21 cellular contexts compared by ENCODE assay signal in the genomic region with DNA sequence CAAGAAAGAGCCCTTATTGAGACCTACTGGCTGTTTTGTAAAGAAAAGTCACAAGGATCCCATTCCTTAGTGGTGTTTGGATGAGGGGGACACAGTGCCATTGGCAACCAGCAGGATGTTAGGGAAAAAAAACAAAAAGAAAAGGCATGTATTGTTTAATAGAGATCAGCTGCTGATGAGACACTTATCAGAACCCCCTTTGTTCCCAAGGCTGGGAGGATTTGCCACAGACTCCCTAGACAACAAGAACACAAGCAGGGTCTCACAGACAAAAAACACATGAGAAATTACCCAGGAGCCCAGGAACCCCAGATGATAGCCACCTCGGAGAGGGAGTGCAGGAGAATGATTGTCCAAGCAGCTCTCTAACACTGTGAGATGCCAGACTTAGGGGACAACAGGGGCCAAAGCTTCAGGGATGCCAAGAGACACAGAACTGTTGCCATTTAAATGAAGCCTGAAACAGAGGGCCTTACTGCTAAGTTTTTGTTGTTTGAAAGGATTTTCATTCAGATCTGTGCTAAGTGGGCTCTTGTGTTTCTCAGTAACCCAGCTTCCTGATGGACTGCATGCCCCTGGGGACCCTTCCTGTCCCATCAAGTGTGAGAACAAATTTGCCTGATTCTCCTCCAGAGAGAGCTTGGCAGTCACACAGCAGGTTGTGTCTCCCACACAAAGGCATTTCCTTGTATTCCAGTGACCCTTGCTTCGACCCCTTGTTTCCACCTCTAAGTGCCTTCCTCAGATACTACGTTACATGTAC. TPM values are rescaled to one million over a fixed set of nuclear protein-coding genes. Genes with fewer than 3 reads are reported as not detected.
A peak's percentile ranks its signal among the peaks of the same experiment; 100 is the strongest.
DNase-seq lines count a peak whose midpoint lies in the region; ATAC-seq and TF ChIP-seq lines count a peak whose summit lies in the region.
"Had no signal": no experiment of that assay in that cellular context is flagged by ENCODE, and none has a peak within 500 bp of the region (broad histone marks: within the 10 kb centered on the region; RNA-seq: fewer than 3 reads in every experiment).

No MANE protein-coding gene starts in this region.

- TF ChIP-seq POLR2A in esophagus squamous epithelium (IDR thresholded peaks at IDR 0.05) = no peak

- H4K20me1 ChIP-seq in BLaER1 = no peaks in the 10 kb centered on the region

- CTCF ChIA-PET in WTC11 (lab: Charles Lee) = interaction anchor here (2.5 kb wide), 1 partner anchor 53 kb away, joined by 16 read pairs; no protein-coding TSS in a partner anchor

- intact Hi-C loops in esophagus squamous epithelium (cut with DNase I) = no loop called here

- 75 to 83% methylated on average over 3 of the region's 3 CpGs for WGBS in esophagus squamous epithelium, 2 donors

- DNase-seq in WTC11 (ENCODE audit: low spot score) = no peak
- DNase-seq in hippocampal formation (lab: John Stamatoyannopoulos, UW) = peak; percentile 39 to 83
- DNase-seq in nucleus accumbens (lab: John Stamatoyannopoulos, UW) = peak in 46 of 56 donors; percentile 2 to 69 (median 38)
- no peak for DNase-seq in NCI-H82 (lab: John Stamatoyannopoulos, UW)
- no peak for DNase-seq in cortex of kidney (lab: John Stamatoyannopoulos, UW)
- DNase-seq in esophagus squamous epithelium (lab: John Stamatoyannopoulos, UW) = no peak
- DNase-seq: 8988T; activated CD4-positive, alpha-beta memory T cell treated with anti-CD3 and anti-CD28 coated beads for 36 hours; activated T-cell treated with anti-CD3 and anti-CD28 coated beads, Interleukin-2, amount 50 U/mL, for 1 hour; CD4-positive, CD25-positive, alpha-beta regulatory T cell; DND-41; effector memory CD8-positive, alpha-beta T cell; left colon; NCI-H2171; spleen; SW 1271 had no signal

- H3K27ac ChIP-seq in BLaER1 (no peak overlapping the region), esophagus squamous epithelium (no peak overlapping the region)
- H3K27ac ChIP-seq: prostate gland, spleen, tibial nerve had no signal

- H3K4me3 Mint-ChIP-seq in WTC11 = peak overlapping the region; percentile 99
- H3K4me3 Mint-ChIP-seq: activated CD4-positive, alpha-beta memory T cell treated with anti-CD3 and anti-CD28 coated beads for 36 hours; activated naive CD8-positive, alpha-beta T cell; CD4-positive, CD25-positive, alpha-beta regulatory T cell; effector memory CD8-positive, alpha-beta T cell had no signal

- peak; percentile 75 for ATAC-seq in WTC11
- no peak for ATAC-seq in HG02981 (IDR thresholded peaks at IDR 0.05; ENCODE audit: unreplicated experiment)
- ATAC-seq: effector memory CD8-positive, alpha-beta T cell; left colon had no signal

- peak overlapping the region; percentile 46; the same call in 1 of the 2 replicates for H3K4me2 ChIP-seq in BLaER1

- H3K36me3 Mint-ChIP-seq in WTC11 = peaks cover 93% of the 10 kb centered on the region
- H3K36me3 Mint-ChIP-seq: activated CD4-positive, alpha-beta memory T cell treated with anti-CD3 and anti-CD28 coated beads for 36 hours; activated naive CD8-positive, alpha-beta T cell; CD4-positive, CD25-positive, alpha-beta regulatory T cell had no signal

- H3K27ac Mint-ChIP-seq in WTC11 = peak overlapping the region; percentile 95
- H3K27ac Mint-ChIP-seq: activated CD4-positive, alpha-beta memory T cell treated with anti-CD3 and anti-CD28 coated beads for 36 hours; activated naive CD8-positive, alpha-beta T cell; effector memory CD8-positive, alpha-beta T cell had no signal

- peaks cover 66% of the 10 kb centered on the region for H3K4me1 Mint-ChIP-seq in WTC11
- H3K4me1 Mint-ChIP-seq: CD4-positive, CD25-positive, alpha-beta regulatory T cell had no signal

- no peaks in the 10 kb centered on the region for H3K27me3 ChIP-seq in BLaER1
- no peaks in the 10 kb centered on the region for H3K27me3 ChIP-seq in esophagus squamous epithelium
- H3K27me3 ChIP-seq: spleen, tibial nerve had no signal

- POLR2A ChIA-PET in WTC11 (lab: Charles Lee) = interaction anchor here (0.5 to 1.7 kb wide), 5 partner anchors 45 to 284 kb away, joined by 3 to 7 read pairs (median 4); partner anchors contain the start of gene HEY2

- H3K9me3 Mint-ChIP-seq in WTC11 = peaks cover 49% of the 10 kb centered on the region
- H3K9me3 Mint-ChIP-seq: activated CD4-positive, alpha-beta memory T cell treated with anti-CD3 and anti-CD28 coated beads for 36 hours; effector memory CD8-positive, alpha-beta T cell had no signal

- H3K4me1 ChIP-seq in BLaER1 = peaks cover 26% of the 10 kb centered on the region
- H3K4me1 ChIP-seq in esophagus squamous epithelium = no peaks in the 10 kb centered on the region
- H3K4me1 ChIP-seq: prostate gland, spleen, tibial nerve had no signal

- H3K27me3 Mint-ChIP-seq in WTC11 (ENCODE audit: low read depth) = peaks cover 2% of the 10 kb centered on the region; the same call in 1 of the 2 replicates

- no peak overlapping the region for H3K4me3 ChIP-seq in BLaER1
- H3K4me3 ChIP-seq in esophagus squamous epithelium = no peak overlapping the region
- H3K4me3 ChIP-seq: prostate gland, spleen, tibial nerve had no signal

- H3K9me3 ChIP-seq in BLaER1 (peaks cover 4% of the 10 kb centered on the region), esophagus squamous epithelium (no peaks in the 10 kb centered on the region)
- H3K9me3 ChIP-seq: prostate gland, spleen, tibial nerve had no signal

- no peak overlapping the region for H3K9ac ChIP-seq in BLaER1

- H3K36me3 ChIP-seq in BLaER1 (no peaks in the 10 kb centered on the region), esophagus squamous epithelium (no peaks in the 10 kb centered on the region)
- H3K36me3 ChIP-seq: prostate gland, spleen, tibial nerve had no signal

- TF ChIP-seq CTCF in WTC11 (IDR thresholded peaks at IDR 0.05) = no peak
- no peak for TF ChIP-seq CTCF in esophagus squamous epithelium (IDR thresholded peaks at IDR 0.05)

TF ChIP-seq in WTC11, 78 proteins besides CTCF, POLR2A, EP300 and RAD21 (continues in another document):
- TF ChIP-seq, protein P1, sequence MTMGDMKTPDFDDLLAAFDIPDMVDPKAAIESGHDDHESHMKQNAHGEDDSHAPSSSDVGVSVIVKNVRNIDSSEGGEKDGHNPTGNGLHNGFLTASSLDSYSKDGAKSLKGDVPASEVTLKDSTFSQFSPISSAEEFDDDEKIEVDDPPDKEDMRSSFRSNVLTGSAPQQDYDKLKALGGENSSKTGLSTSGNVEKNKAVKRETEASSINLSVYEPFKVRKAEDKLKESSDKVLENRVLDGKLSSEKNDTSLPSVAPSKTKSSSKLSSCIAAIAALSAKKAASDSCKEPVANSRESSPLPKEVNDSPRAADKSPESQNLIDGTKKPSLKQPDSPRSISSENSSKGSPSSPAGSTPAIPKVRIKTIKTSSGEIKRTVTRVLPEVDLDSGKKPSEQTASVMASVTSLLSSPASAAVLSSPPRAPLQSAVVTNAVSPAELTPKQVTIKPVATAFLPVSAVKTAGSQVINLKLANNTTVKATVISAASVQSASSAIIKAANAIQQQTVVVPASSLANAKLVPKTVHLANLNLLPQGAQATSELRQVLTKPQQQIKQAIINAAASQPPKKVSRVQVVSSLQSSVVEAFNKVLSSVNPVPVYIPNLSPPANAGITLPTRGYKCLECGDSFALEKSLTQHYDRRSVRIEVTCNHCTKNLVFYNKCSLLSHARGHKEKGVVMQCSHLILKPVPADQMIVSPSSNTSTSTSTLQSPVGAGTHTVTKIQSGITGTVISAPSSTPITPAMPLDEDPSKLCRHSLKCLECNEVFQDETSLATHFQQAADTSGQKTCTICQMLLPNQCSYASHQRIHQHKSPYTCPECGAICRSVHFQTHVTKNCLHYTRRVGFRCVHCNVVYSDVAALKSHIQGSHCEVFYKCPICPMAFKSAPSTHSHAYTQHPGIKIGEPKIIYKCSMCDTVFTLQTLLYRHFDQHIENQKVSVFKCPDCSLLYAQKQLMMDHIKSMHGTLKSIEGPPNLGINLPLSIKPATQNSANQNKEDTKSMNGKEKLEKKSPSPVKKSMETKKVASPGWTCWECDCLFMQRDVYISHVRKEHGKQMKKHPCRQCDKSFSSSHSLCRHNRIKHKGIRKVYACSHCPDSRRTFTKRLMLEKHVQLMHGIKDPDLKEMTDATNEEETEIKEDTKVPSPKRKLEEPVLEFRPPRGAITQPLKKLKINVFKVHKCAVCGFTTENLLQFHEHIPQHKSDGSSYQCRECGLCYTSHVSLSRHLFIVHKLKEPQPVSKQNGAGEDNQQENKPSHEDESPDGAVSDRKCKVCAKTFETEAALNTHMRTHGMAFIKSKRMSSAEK (CRISPR knock-in tag; IDR thresholded peaks at IDR 0.05; ENCODE audit: borderline replicate concordance) = no peak
- TF ChIP-seq FOXP1 (CRISPR knock-in tag; IDR thresholded peaks at IDR 0.05; ENCODE audit: borderline replicate concordance) (no peak), ELF4 (CRISPR knock-in tag; IDR thresholded peaks at IDR 0.05; ENCODE audit: low read depth) (no peak), SMAD4 (CRISPR knock-in tag; IDR thresholded peaks at IDR 0.05) (no peak), PRRX2 (CRISPR knock-in tag; IDR thresholded peaks at IDR 0.05) (peak; percentile 73; the same call in 1 of the 2 replicates), MYBL2 (CRISPR knock-in tag; IDR thresholded peaks at IDR 0.05) (0 out of 2 replicates have a peak, but pooled peaks have one; percentile 48), EMX1 (CRISPR knock-in tag; IDR thresholded peaks at IDR 0.05) (peak; percentile 92), SOX15 (CRISPR knock-in tag; IDR thresholded peaks at IDR 0.05) (no peak)
- TF ChIP-seq, protein P2, sequence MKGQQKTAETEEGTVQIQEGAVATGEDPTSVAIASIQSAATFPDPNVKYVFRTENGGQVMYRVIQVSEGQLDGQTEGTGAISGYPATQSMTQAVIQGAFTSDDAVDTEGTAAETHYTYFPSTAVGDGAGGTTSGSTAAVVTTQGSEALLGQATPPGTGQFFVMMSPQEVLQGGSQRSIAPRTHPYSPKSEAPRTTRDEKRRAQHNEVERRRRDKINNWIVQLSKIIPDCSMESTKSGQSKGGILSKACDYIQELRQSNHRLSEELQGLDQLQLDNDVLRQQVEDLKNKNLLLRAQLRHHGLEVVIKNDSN (CRISPR knock-in tag; IDR thresholded peaks at IDR 0.05) = no peak
- TF ChIP-seq, protein P3, sequence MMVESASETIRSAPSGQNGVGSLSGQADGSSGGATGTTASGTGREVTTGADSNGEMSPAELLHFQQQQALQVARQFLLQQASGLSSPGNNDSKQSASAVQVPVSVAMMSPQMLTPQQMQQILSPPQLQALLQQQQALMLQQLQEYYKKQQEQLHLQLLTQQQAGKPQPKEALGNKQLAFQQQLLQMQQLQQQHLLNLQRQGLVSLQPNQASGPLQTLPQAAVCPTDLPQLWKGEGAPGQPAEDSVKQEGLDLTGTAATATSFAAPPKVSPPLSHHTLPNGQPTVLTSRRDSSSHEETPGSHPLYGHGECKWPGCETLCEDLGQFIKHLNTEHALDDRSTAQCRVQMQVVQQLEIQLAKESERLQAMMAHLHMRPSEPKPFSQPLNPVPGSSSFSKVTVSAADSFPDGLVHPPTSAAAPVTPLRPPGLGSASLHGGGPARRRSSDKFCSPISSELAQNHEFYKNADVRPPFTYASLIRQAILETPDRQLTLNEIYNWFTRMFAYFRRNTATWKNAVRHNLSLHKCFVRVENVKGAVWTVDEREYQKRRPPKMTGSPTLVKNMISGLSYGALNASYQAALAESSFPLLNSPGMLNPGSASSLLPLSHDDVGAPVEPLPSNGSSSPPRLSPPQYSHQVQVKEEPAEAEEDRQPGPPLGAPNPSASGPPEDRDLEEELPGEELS (CRISPR knock-in tag; IDR thresholded peaks at IDR 0.05) = no peak; the same call in 1 of the 2 replicates

RNA-seq across cellular contexts. Expression of gene HEY2, which starts 48.7 kb away (rescaled TPM):
- total RNA-seq in WTC11 (2021) = 10.6 to 12.3 TPM (median 11.5 TPM) in 3 replicates
- 1 to 10 TPM in 2 of 4 donors, under 1 TPM in 1, not detected in 1; 0.61 to 2.8 (median 1.3) TPM for total RNA-seq in esophagus squamous epithelium
- total RNA-seq: activated CD4-positive, alpha-beta memory T cell treated with anti-CD3 and anti-CD28 coated beads for 36 hours; CD4-positive, CD25-positive, alpha-beta regulatory T cell had no signal

Comparison
In these comparisons a context has a peak if more than half of its experiments do, and no peak if none do; other contexts are left out.
1. DNase-seq: peak in hippocampal formation (2 of 2) and nucleus accumbens (46 of 56); none in WTC11 (single experiment), NCI-H82 (single experiment), cortex of kidney (single experiment) and esophagus squamous epithelium (single experiment).